ENCODE assay signal across 1 cellular context in the genomic region with DNA sequence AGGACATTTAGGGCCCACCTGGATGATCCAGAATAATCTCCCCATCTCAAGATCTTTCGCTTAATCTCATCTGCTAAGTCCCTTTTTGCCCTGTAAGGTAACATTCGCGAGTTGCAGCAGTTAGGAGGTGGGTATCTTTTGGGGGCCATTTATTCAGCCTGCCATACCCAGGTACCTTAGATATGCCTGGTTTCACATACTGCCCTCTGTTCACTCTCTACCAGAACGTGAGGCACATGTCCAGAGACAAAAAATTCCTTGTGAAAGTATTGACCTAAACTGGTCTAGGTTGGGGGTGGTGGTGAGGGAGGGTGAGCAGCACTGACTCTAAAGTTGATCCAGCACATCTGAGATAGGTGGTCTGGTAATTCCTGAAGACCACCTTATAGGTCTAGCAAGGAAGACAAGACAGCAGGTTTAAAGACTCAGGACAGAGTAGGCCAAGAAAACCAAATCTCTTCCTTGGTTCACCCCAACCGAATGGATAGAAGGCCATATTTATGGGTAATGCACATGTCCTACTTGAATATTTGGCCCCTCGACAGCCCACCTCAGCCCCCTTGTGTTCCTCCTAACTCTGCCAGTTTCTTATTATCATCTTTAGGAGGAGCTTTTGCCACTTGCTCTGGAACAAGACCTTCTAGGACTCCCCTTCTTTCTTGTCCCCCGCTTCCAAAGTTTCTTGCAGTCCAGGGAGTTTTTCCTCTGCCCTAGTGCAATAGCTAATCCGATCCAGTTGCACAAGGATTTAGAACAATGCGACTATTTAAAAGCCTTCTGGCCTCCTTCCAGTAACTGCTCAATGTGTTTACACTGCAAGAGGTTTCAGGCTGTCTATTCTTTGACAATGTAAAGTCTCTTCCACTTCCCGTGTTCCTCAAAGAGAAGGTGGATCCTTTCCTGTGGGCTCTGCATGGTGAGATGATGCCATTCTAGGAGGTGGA.
A peak's percentile ranks its signal among the peaks of the same experiment; 100 is the strongest.
TF ChIP-seq lines count a peak whose summit lies in the region.

No MANE protein-coding gene starts in this region.

TF ChIP-seq in HepG2, 621 proteins besides CTCF, POLR2A, EP300 and RAD21 (continued from another document and continues in another):
- TF ChIP-seq, protein P1, sequence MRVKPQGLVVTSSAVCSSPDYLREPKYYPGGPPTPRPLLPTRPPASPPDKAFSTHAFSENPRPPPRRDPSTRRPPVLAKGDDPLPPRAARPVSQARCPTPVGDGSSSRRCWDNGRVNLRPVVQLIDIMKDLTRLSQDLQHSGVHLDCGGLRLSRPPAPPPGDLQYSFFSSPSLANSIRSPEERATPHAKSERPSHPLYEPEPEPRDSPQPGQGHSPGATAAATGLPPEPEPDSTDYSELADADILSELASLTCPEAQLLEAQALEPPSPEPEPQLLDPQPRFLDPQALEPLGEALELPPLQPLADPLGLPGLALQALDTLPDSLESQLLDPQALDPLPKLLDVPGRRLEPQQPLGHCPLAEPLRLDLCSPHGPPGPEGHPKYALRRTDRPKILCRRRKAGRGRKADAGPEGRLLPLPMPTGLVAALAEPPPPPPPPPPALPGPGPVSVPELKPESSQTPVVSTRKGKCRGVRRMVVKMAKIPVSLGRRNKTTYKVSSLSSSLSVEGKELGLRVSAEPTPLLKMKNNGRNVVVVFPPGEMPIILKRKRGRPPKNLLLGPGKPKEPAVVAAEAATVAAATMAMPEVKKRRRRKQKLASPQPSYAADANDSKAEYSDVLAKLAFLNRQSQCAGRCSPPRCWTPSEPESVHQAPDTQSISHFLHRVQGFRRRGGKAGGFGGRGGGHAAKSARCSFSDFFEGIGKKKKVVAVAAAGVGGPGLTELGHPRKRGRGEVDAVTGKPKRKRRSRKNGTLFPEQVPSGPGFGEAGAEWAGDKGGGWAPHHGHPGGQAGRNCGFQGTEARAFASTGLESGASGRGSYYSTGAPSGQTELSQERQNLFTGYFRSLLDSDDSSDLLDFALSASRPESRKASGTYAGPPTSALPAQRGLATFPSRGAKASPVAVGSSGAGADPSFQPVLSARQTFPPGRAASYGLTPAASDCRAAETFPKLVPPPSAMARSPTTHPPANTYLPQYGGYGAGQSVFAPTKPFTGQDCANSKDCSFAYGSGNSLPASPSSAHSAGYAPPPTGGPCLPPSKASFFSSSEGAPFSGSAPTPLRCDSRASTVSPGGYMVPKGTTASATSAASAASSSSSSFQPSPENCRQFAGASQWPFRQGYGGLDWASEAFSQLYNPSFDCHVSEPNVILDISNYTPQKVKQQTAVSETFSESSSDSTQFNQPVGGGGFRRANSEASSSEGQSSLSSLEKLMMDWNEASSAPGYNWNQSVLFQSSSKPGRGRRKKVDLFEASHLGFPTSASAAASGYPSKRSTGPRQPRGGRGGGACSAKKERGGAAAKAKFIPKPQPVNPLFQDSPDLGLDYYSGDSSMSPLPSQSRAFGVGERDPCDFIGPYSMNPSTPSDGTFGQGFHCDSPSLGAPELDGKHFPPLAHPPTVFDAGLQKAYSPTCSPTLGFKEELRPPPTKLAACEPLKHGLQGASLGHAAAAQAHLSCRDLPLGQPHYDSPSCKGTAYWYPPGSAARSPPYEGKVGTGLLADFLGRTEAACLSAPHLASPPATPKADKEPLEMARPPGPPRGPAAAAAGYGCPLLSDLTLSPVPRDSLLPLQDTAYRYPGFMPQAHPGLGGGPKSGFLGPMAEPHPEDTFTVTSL (CRISPR knock-in tag; IDR thresholded peaks at IDR 0.05; ENCODE audit: borderline replicate concordance), result peak; percentile 98
- TF ChIP-seq ZNF883 (CRISPR knock-in tag; IDR thresholded peaks at IDR 0.05; ENCODE audit: not compliant biosample characterization) (no peak), SRSF9 (IDR thresholded peaks at IDR 0.05; ENCODE audit: borderline replicate concordance, insufficient read depth, low read depth, low read length, poor library complexity, severe bottlenecking) (no peak), WIZ (CRISPR knock-in tag; IDR thresholded peaks at IDR 0.05) (0 out of 2 replicates have a peak, but pooled peaks have one; percentile 77), PCBP2 (optimal IDR thresholded peaks at IDR 0.05; ENCODE audit: low read depth, low read length, poor library complexity, severe bottlenecking) (no peak), FOXK1 (CRISPR knock-in tag; IDR thresholded peaks at IDR 0.05; ENCODE audit: borderline replicate concordance, low read depth) (peak; percentile 93; the same call in 1 of the 2 replicates), ZNF501 (CRISPR knock-in tag; IDR thresholded peaks at IDR 0.05) (0 out of 2 replicates have a peak, but pooled peaks have one; percentile 9), ZMAT3 (CRISPR knock-in tag; conservative IDR thresholded peaks at IDR 0.05) (0 out of 2 replicates have a peak, but pooled peaks have one; percentile 38), ZNF598 (CRISPR knock-in tag; IDR thresholded peaks at IDR 0.05; ENCODE audit: borderline replicate concordance) (no peak), POLR2AphosphoS2 (IDR thresholded peaks at IDR 0.05; ENCODE audit: low read depth, low read length) (no peak), ATF7-NPFF (CRISPR knock-in tag; IDR thresholded peaks at IDR 0.05; ENCODE audit: low read depth) (no peak), ZSCAN20 (CRISPR knock-in tag; IDR thresholded peaks at IDR 0.05; ENCODE audit: borderline replicate concordance) (peak; percentile 98), RNF2 (conservative IDR thresholded peaks at IDR 0.05; ENCODE audit: low read depth) (no peak), GPN1 (CRISPR knock-in tag; IDR thresholded peaks at IDR 0.05; ENCODE audit: borderline replicate concordance) (no peak), HOXA9 (CRISPR knock-in tag; IDR thresholded peaks at IDR 0.05; ENCODE audit: borderline replicate concordance) (no peak), ARHGAP35 (CRISPR knock-in tag; IDR thresholded peaks at IDR 0.05; ENCODE audit: borderline replicate concordance) (no peak), ZMYM2 (CRISPR knock-in tag; IDR thresholded peaks at IDR 0.05) (0 out of 2 replicates have a peak, but pooled peaks have one; percentile 12), ZBTB20 (CRISPR knock-in tag; IDR thresholded peaks at IDR 0.05; ENCODE audit: borderline replicate concordance, low read depth) (peak; percentile 69; the same call in 1 of the 2 replicates), PTBP1 (IDR thresholded peaks at IDR 0.05; ENCODE audit: low read depth, low read length, poor library complexity, severe bottlenecking) (no peak), TBP (CRISPR knock-in tag; IDR thresholded peaks at IDR 0.05) (no peak)
- TF ChIP-seq, protein P2, sequence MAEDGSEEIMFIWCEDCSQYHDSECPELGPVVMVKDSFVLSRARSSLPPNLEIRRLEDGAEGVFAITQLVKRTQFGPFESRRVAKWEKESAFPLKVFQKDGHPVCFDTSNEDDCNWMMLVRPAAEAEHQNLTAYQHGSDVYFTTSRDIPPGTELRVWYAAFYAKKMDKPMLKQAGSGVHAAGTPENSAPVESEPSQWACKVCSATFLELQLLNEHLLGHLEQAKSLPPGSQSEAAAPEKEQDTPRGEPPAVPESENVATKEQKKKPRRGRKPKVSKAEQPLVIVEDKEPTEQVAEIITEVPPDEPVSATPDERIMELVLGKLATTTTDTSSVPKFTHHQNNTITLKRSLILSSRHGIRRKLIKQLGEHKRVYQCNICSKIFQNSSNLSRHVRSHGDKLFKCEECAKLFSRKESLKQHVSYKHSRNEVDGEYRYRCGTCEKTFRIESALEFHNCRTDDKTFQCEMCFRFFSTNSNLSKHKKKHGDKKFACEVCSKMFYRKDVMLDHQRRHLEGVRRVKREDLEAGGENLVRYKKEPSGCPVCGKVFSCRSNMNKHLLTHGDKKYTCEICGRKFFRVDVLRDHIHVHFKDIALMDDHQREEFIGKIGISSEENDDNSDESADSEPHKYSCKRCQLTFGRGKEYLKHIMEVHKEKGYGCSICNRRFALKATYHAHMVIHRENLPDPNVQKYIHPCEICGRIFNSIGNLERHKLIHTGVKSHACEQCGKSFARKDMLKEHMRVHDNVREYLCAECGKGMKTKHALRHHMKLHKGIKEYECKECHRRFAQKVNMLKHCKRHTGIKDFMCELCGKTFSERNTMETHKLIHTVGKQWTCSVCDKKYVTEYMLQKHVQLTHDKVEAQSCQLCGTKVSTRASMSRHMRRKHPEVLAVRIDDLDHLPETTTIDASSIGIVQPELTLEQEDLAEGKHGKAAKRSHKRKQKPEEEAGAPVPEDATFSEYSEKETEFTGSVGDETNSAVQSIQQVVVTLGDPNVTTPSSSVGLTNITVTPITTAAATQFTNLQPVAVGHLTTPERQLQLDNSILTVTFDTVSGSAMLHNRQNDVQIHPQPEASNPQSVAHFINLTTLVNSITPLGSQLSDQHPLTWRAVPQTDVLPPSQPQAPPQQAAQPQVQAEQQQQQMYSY (CRISPR knock-in tag; IDR thresholded peaks at IDR 0.05), result peak; percentile 63; the same call in 1 of the 2 replicates
- TF ChIP-seq, protein P3, sequence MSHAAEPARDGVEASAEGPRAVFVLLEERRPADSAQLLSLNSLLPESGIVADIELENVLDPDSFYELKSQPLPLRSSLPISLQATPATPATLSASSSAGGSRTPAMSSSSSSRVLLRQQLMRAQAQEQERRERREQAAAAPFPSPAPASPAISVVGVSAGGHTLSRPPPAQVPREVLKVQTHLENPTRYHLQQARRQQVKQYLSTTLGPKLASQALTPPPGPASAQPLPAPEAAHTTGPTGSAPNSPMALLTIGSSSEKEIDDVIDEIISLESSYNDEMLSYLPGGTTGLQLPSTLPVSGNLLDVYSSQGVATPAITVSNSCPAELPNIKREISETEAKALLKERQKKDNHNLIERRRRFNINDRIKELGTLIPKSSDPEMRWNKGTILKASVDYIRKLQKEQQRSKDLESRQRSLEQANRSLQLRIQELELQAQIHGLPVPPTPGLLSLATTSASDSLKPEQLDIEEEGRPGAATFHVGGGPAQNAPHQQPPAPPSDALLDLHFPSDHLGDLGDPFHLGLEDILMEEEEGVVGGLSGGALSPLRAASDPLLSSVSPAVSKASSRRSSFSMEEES (CRISPR knock-in tag; IDR thresholded peaks at IDR 0.05), result peak; percentile 65
- TF ChIP-seq, protein P4, sequence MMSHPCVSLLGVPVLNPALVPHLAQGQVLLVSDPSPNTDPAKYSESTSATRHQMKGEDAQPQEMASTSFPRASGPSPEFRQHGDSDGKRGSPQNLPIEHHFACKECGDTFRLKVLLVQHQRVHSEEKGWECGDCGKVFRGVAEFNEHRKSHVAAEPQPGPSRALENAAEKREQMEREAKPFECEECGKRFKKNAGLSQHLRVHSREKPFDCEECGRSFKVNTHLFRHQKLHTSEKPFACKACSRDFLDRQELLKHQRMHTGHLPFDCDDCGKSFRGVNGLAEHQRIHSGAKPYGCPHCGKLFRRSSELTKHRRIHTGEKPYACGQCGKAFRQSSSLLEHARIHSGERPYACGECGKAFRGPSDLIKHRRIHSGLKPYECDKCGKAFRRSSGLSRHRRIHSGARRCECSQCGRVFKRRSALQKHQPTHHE (CRISPR knock-in tag; IDR thresholded peaks at IDR 0.05; ENCODE audit: borderline replicate concordance), result no peak
- TF ChIP-seq, protein P5, sequence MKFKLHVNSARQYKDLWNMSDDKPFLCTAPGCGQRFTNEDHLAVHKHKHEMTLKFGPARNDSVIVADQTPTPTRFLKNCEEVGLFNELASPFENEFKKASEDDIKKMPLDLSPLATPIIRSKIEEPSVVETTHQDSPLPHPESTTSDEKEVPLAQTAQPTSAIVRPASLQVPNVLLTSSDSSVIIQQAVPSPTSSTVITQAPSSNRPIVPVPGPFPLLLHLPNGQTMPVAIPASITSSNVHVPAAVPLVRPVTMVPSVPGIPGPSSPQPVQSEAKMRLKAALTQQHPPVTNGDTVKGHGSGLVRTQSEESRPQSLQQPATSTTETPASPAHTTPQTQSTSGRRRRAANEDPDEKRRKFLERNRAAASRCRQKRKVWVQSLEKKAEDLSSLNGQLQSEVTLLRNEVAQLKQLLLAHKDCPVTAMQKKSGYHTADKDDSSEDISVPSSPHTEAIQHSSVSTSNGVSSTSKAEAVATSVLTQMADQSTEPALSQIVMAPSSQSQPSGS (CRISPR knock-in tag; IDR thresholded peaks at IDR 0.05), result peak; percentile 53; the same call in 1 of the 2 replicates
- TF ChIP-seq, protein P6, sequence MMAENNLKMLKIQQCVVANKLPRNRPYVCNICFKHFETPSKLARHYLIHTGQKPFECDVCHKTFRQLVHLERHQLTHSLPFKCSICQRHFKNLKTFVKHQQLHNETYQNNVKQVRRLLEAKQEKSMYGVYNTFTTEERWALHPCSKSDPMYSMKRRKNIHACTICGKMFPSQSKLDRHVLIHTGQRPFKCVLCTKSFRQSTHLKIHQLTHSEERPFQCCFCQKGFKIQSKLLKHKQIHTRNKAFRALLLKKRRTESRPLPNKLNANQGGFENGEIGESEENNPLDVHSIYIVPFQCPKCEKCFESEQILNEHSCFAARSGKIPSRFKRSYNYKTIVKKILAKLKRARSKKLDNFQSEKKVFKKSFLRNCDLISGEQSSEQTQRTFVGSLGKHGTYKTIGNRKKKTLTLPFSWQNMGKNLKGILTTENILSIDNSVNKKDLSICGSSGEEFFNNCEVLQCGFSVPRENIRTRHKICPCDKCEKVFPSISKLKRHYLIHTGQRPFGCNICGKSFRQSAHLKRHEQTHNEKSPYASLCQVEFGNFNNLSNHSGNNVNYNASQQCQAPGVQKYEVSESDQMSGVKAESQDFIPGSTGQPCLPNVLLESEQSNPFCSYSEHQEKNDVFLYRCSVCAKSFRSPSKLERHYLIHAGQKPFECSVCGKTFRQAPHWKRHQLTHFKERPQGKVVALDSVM (CRISPR knock-in tag; IDR thresholded peaks at IDR 0.05), result no peak
- TF ChIP-seq, protein P7, sequence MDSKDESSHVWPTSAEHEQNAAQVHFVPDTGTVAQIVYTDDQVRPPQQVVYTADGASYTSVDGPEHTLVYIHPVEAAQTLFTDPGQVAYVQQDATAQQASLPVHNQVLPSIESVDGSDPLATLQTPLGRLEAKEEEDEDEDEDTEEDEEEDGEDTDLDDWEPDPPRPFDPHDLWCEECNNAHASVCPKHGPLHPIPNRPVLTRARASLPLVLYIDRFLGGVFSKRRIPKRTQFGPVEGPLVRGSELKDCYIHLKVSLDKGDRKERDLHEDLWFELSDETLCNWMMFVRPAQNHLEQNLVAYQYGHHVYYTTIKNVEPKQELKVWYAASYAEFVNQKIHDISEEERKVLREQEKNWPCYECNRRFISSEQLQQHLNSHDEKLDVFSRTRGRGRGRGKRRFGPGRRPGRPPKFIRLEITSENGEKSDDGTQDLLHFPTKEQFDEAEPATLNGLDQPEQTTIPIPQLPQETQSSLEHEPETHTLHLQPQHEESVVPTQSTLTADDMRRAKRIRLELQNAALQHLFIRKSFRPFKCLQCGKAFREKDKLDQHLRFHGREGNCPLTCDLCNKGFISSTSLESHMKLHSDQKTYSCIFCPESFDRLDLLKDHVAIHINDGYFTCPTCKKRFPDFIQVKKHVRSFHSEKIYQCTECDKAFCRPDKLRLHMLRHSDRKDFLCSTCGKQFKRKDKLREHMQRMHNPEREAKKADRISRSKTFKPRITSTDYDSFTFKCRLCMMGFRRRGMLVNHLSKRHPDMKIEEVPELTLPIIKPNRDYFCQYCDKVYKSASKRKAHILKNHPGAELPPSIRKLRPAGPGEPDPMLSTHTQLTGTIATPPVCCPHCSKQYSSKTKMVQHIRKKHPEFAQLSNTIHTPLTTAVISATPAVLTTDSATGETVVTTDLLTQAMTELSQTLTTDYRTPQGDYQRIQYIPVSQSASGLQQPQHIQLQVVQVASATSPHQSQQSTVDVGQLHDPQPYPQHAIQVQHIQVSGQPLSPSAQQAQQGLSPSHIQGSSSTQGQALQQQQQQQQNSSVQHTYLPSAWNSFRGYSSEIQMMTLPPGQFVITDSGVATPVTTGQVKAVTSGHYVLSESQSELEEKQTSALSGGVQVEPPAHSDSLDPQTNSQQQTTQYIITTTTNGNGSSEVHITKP (CRISPR knock-in tag; IDR thresholded peaks at IDR 0.05; ENCODE audit: low read depth), result peak; percentile 68
- TF ChIP-seq, protein P8, sequence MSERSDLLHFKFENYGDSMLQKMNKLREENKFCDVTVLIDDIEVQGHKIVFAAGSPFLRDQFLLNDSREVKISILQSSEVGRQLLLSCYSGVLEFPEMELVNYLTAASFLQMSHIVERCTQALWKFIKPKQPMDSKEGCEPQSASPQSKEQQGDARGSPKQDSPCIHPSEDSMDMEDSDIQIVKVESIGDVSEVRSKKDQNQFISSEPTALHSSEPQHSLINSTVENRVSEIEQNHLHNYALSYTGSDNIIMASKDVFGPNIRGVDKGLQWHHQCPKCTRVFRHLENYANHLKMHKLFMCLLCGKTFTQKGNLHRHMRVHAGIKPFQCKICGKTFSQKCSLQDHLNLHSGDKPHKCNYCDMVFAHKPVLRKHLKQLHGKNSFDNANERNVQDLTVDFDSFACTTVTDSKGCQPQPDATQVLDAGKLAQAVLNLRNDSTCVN (CRISPR knock-in tag; IDR thresholded peaks at IDR 0.05; ENCODE audit: borderline replicate concordance), result no peak
